Comparison of ENCODE assay signal across 8 cellular contexts in genomic region chr1:54888080-54888733, GRCh38. TPM values are rescaled to one million over a fixed set of nuclear protein-coding genes. Genes with fewer than 3 reads are reported as not detected.
DNase-seq lines count a peak whose midpoint lies in the region; TF ChIP-seq lines count a peak whose summit lies in the region.

No MANE protein-coding gene starts in this region.

- no peaks in the 10 kb centered on the region for H3F3A ChIP-seq in neural cell (ENCODE audit: insufficient read depth, low read length, poor library complexity, severe bottlenecking)

- TF ChIP-seq RAD21 in neural cell (conservative IDR thresholded peaks at IDR 0.05), result no peak

- peak; percentile 45 for DNase-seq in NCI-H345 (lab: John Stamatoyannopoulos, UW)
- DNase-seq in amniotic stem cell (lab: John Stamatoyannopoulos, UW), result no peak
- DNase-seq in activated effector memory CD4-positive, alpha-beta T cell treated with Interleukin-2 at 50 U/mL for 16 hours, result no peak
- no peak for DNase-seq in stimulated activated CD4-positive, alpha-beta T cell treated with anti-CD3 and anti-CD28 coated beads, Interleukin-15, amount 100 ng/mL, for 24 hours
- no peak for DNase-seq in NCI-H187 treated with DMSO at 0.1 percent for 48 hours (lab: John Stamatoyannopoulos, UW)

- no peaks in the 10 kb centered on the region for H3K9me3 ChIP-seq in neural cell (ENCODE audit: low read length)

- peak overlapping the region; percentile 73 for H3K9ac ChIP-seq in neural cell (ENCODE audit: low read length)

- peaks cover 2% of the 10 kb centered on the region for H3K36me3 ChIP-seq in neural cell (ENCODE audit: insufficient read depth, low read length)

- peaks cover 28% of the 10 kb centered on the region for H3K27me3 Mint-ChIP-seq in dendritic cell treated with granulocyte-macrophage colony-stimulating factor and Interleukin-4, amounts not matched to agents 40 ng/mL and 50 ng/mL, for 4 days

- H3K9me2 ChIP-seq in neural cell (ENCODE audit: insufficient read depth, low read length), result no peaks in the 10 kb centered on the region

- peaks cover 23% of the 10 kb centered on the region for H3K36me3 Mint-ChIP-seq in dendritic cell treated with granulocyte-macrophage colony-stimulating factor and Interleukin-4, amounts not matched to agents 40 ng/mL and 50 ng/mL, for 4 days (ENCODE audit: low read depth)

- peaks cover 33% of the 10 kb centered on the region for H3K79me2 ChIP-seq in neural cell (replicated peaks; ENCODE audit: insufficient read depth, low read length)

- peak overlapping the region; percentile 88 for H3K27ac ChIP-seq in neural cell (ENCODE audit: low read length)

- no peak for TF ChIP-seq CTCF in neural cell (IDR thresholded peaks at IDR 0.05; ENCODE audit: poor library complexity, severe bottlenecking)

- H2AFZ ChIP-seq in neural cell (ENCODE audit: low read depth, low read length), result no peak overlapping the region

- no peaks in the 10 kb centered on the region for H4K20me1 ChIP-seq in neural cell (ENCODE audit: insufficient read depth)

- no peaks in the 10 kb centered on the region for H3K27me3 ChIP-seq in neural cell (ENCODE audit: insufficient read depth, low read depth, low read length)

- H3K4me3 ChIP-seq in GM08714 (ENCODE audit: low read length), result peak overlapping the region; percentile 91; the same call in 1 of the 2 replicates
- peak overlapping the region; percentile 94 for H3K4me3 ChIP-seq in neural cell (ENCODE audit: low read length)

- intact Hi-C loops in dendritic cell treated with granulocyte-macrophage colony-stimulating factor and Interleukin-4, amounts not matched to agents 40 ng/mL and 50 ng/mL, for 4 days (cut with micrococcal nuclease), result no loop called here

- peak overlapping the region; percentile 94 for H3K4me3 Mint-ChIP-seq in dendritic cell treated with granulocyte-macrophage colony-stimulating factor and Interleukin-4, amounts not matched to agents 40 ng/mL and 50 ng/mL, for 4 days

- H3K4me2 ChIP-seq in neural cell (ENCODE audit: low read length), result peak overlapping the region; percentile 66

- H3K9me3 Mint-ChIP-seq in dendritic cell treated with granulocyte-macrophage colony-stimulating factor and Interleukin-4, amounts not matched to agents 40 ng/mL and 50 ng/mL, for 4 days, result no peaks in the 10 kb centered on the region

- TF ChIP-seq EP300 in neural cell (conservative IDR thresholded peaks at IDR 0.05; ENCODE audit: poor library complexity, severe bottlenecking), result no peak

- H3K4me1 Mint-ChIP-seq in dendritic cell treated with granulocyte-macrophage colony-stimulating factor and Interleukin-4, amounts not matched to agents 40 ng/mL and 50 ng/mL, for 4 days (ENCODE audit: low read depth), result peaks cover 46% of the 10 kb centered on the region

- H3K27ac Mint-ChIP-seq in dendritic cell treated with granulocyte-macrophage colony-stimulating factor and Interleukin-4, amounts not matched to agents 40 ng/mL and 50 ng/mL, for 4 days, result peak overlapping the region; percentile 81

TF ChIP-seq in neural cell, 6 proteins besides CTCF, POLR2A, EP300 and RAD21:
- TF ChIP-seq SMC3 (conservative IDR thresholded peaks at IDR 0.05; ENCODE audit: poor library complexity) (no peak), TAF1 (IDR thresholded peaks at IDR 0.05; ENCODE audit: low read depth) (no peak), MXI1 (conservative IDR thresholded peaks at IDR 0.05; ENCODE audit: poor library complexity, severe bottlenecking) (no peak), EZH2 (IDR thresholded peaks at IDR 0.05; ENCODE audit: borderline replicate concordance, insufficient read depth, low read length, poor library complexity, severe bottlenecking) (no peak), POLR2AphosphoS5 (IDR thresholded peaks at IDR 0.05) (no peak)
- TF ChIP-seq, protein P1, sequence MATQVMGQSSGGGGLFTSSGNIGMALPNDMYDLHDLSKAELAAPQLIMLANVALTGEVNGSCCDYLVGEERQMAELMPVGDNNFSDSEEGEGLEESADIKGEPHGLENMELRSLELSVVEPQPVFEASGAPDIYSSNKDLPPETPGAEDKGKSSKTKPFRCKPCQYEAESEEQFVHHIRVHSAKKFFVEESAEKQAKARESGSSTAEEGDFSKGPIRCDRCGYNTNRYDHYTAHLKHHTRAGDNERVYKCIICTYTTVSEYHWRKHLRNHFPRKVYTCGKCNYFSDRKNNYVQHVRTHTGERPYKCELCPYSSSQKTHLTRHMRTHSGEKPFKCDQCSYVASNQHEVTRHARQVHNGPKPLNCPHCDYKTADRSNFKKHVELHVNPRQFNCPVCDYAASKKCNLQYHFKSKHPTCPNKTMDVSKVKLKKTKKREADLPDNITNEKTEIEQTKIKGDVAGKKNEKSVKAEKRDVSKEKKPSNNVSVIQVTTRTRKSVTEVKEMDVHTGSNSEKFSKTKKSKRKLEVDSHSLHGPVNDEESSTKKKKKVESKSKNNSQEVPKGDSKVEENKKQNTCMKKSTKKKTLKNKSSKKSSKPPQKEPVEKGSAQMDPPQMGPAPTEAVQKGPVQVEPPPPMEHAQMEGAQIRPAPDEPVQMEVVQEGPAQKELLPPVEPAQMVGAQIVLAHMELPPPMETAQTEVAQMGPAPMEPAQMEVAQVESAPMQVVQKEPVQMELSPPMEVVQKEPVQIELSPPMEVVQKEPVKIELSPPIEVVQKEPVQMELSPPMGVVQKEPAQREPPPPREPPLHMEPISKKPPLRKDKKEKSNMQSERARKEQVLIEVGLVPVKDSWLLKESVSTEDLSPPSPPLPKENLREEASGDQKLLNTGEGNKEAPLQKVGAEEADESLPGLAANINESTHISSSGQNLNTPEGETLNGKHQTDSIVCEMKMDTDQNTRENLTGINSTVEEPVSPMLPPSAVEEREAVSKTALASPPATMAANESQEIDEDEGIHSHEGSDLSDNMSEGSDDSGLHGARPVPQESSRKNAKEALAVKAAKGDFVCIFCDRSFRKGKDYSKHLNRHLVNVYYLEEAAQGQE (IDR thresholded peaks at IDR 0.05; ENCODE audit: borderline replicate concordance), result no peak

RNA-seq across cellular contexts. Expression of gene DHCR24, which starts 1.2 kb away (rescaled TPM):
- 91.3 and 103 TPM in 2 replicates for polyA plus RNA-seq in neural cell
- polyA minus RNA-seq in neural cell, result 108 and 115 TPM in 2 replicates
